ENCODE assay signal across 18 cellular contexts in the genomic region with DNA sequence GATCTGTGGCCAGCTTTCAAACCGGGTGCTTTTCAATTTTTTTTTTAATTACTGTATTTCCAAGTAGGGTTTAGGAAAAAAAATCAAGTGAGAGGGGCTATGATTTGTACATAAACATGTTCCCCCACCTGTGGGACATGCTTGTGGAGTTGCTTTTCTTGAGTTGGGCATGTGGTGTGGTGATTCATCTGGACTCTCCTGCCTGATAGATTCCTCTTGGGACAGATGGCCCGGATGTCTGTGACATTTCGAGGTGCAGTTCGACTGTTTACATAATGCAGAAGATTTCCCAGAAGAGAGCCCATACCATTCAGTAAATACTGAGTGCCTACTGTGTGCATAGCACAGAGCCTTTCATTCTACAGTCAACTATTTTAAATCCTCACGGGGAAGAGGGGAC. TPM values are rescaled to one million over a fixed set of nuclear protein-coding genes. Genes with fewer than 3 reads are reported as not detected.
DNase-seq lines count a peak whose midpoint lies in the region; ATAC-seq and TF ChIP-seq lines count a peak whose summit lies in the region.
"Had no signal": no experiment of that assay in that cellular context is flagged by ENCODE, and none has a peak within 500 bp of the region (broad histone marks: within the 10 kb centered on the region; RNA-seq: fewer than 3 reads in every experiment).

No MANE protein-coding gene starts in this region.

- no peak overlapping the region for H3K4me3 ChIP-seq in naive thymus-derived CD4-positive, alpha-beta T cell (ENCODE audit: low read length)
- H3K4me3 ChIP-seq: SK-N-MC had no signal

- DNase-seq in DMS 273 treated with DMSO at 0.1 percent for 48 hours (lab: John Stamatoyannopoulos, UW) (peak; percentile 12), HFFc6 (peak; percentile 26), chondrocyte (ENCODE audit: low spot score) (no peak), cortex of kidney (lab: John Stamatoyannopoulos, UW) (no peak)
- DNase-seq in naive thymus-derived CD4-positive, alpha-beta T cell = no peak
- DNase-seq in stimulated activated CD4-positive, alpha-beta T cell treated with anti-CD3 and anti-CD28 coated beads, Interleukin-1b, Interleukin-23, amount 100 ng/mL, for 48 hours = no peak
- DNase-seq: COR-L47, GDM1, MM.1S, NCI-H1105 treated with DMSO at 0.1 percent for 48 hours, NCI-H1930, NCI-H2171 treated with DMSO at 0.1 percent for 48 hours, NCI-H774 had no signal

- H3K4me1 Mint-ChIP-seq in HFFc6 (ENCODE audit: low read depth) (peaks cover 25% of the 10 kb centered on the region), chondrocyte (ENCODE audit: low read depth) (peaks cover 22% of the 10 kb centered on the region)
- H3K4me1 Mint-ChIP-seq in naive thymus-derived CD4-positive, alpha-beta T cell = peaks cover 0 to 17% (median 15%) of the 10 kb centered on the region in 7 donors

- peak overlapping the region; percentile 50 for H3K4me3 Mint-ChIP-seq in HFFc6
- no peak overlapping the region for H3K4me3 Mint-ChIP-seq in chondrocyte (ENCODE audit: unreplicated experiment)
- H3K4me3 Mint-ChIP-seq in naive thymus-derived CD4-positive, alpha-beta T cell = no peak overlapping the region

- peaks cover 13 to 31% (median 17%) of the 10 kb centered on the region in 3 experiments for H3K36me3 ChIP-seq in naive thymus-derived CD4-positive, alpha-beta T cell (ENCODE audit: control insufficient read depth in 2 of 3, insufficient read depth in 3 of 3, low read length in 3 of 3)

- POLR2A ChIA-PET in naive thymus-derived CD4-positive, alpha-beta T cell (lab: Charles Lee) = no interaction called here

- peaks cover 0 to 4% of the 10 kb centered on the region in 2 donors for H3K4me1 ChIP-seq in naive thymus-derived CD4-positive, alpha-beta T cell (ENCODE audit: control insufficient read depth in 2 of 2, insufficient read depth in 2 of 2, low read length in 2 of 2)

- peak overlapping the region; percentile 80 for H3K27ac Mint-ChIP-seq in HFFc6
- H3K27ac Mint-ChIP-seq in chondrocyte (ENCODE audit: unreplicated experiment) = peak overlapping the region; percentile 83
- H3K27ac Mint-ChIP-seq in naive thymus-derived CD4-positive, alpha-beta T cell = peak overlapping the region in 5 of 9 donors; percentile 3 to 52 (median 23)

- H3K27ac ChIP-seq in naive thymus-derived CD4-positive, alpha-beta T cell (ENCODE audit: low read depth, low read length) = no peak overlapping the region
- H3K27ac ChIP-seq: C4-2B, SK-N-MC had no signal

- H3K36me3 Mint-ChIP-seq in HFFc6 (ENCODE audit: low read depth) = no peaks in the 10 kb centered on the region
- no peaks in the 10 kb centered on the region for H3K36me3 Mint-ChIP-seq in chondrocyte (ENCODE audit: low read depth)
- H3K36me3 Mint-ChIP-seq in naive thymus-derived CD4-positive, alpha-beta T cell = peaks cover 0 to 8% (median 5%) of the 10 kb centered on the region in 5 donors

- no peak for TF ChIP-seq CTCF in HFFc6 (IDR thresholded peaks at IDR 0.05)
- TF ChIP-seq CTCF in chondrocyte (IDR thresholded peaks at IDR 0.05) = no peak

- intact Hi-C loops in naive thymus-derived CD4-positive, alpha-beta T cell (cut with micrococcal nuclease) = no loop called here

- CTCF ChIA-PET in naive thymus-derived CD4-positive, alpha-beta T cell (lab: Charles Lee) = no interaction called here

- no peaks in the 10 kb centered on the region for H3K9me3 ChIP-seq in naive thymus-derived CD4-positive, alpha-beta T cell (ENCODE audit: control insufficient read depth in 2 of 3, low read length in 3 of 3)

- H3K9me3 Mint-ChIP-seq in HFFc6 (no peaks in the 10 kb centered on the region), chondrocyte (ENCODE audit: low read depth) (no peaks in the 10 kb centered on the region)
- no peaks in the 10 kb centered on the region for H3K9me3 Mint-ChIP-seq in naive thymus-derived CD4-positive, alpha-beta T cell

- no peak for ATAC-seq in naive thymus-derived CD4-positive, alpha-beta T cell
- no peak for ATAC-seq in GM21381 (IDR thresholded peaks at IDR 0.05; ENCODE audit: unreplicated experiment)
- ATAC-seq: HepG2, Right ventricle myocardium inferior had no signal

- no peaks in the 10 kb centered on the region for H3K27me3 ChIP-seq in naive thymus-derived CD4-positive, alpha-beta T cell (ENCODE audit: control insufficient read depth in 2 of 2, insufficient read depth in 2 of 2, low read length in 2 of 2)

- no peaks in the 10 kb centered on the region; the same call in 1 of the 2 replicates for H3K27me3 Mint-ChIP-seq in HFFc6 (ENCODE audit: insufficient read depth)
- H3K27me3 Mint-ChIP-seq in chondrocyte (ENCODE audit: low read depth) = no peaks in the 10 kb centered on the region
- H3K27me3 Mint-ChIP-seq in naive thymus-derived CD4-positive, alpha-beta T cell = no peaks in the 10 kb centered on the region

RNA-seq across cellular contexts. Expression of a gene that starts 49.9 kb away (rescaled TPM):
- total RNA-seq in HFFc6 (2021; fragmentation: NEBNext Ultra II Directional; extraction: Animal tissue kit (Norgen Biotek cat#: 25700)) = 10 to 100 TPM; 16.2 to 18.2 (median 17.7) TPM
- 13.7 to 25.0 TPM (median 22.1 TPM) in 3 replicates for total RNA-seq in chondrocyte
- 100 to 1,000 TPM in 3 of 5 experiments, 10 to 100 TPM in 2; 68.9 to 115 (median 102) TPM for total RNA-seq in naive thymus-derived CD4-positive, alpha-beta T cell
- polyA plus RNA-seq in naive thymus-derived CD4-positive, alpha-beta T cell = 10 to 100 TPM; 24.2 to 27.0 TPM

Comparison
In these comparisons a context has a peak if more than half of its experiments do, and no peak if none do; other contexts are left out.
1. DNase-seq: peak in DMS 273 treated with DMSO at 0.1 percent for 48 hours (single experiment) and HFFc6 (single experiment); none in chondrocyte (single experiment), naive thymus-derived CD4-positive, alpha-beta T cell (0 of 9), cortex of kidney (single experiment) and stimulated activated CD4-positive, alpha-beta T cell treated with anti-CD3 and anti-CD28 coated beads, Interleukin-1b, Interleukin-23, amount 100 ng/mL, for 48 hours (single experiment).
2. H3K27ac Mint-ChIP-seq: peak in every context shown above with its lines; median percentile 83 in chondrocyte; 80 in HFFc6; 23 in naive thymus-derived CD4-positive, alpha-beta T cell.